Comparison of ENCODE assay signal across 9 cellular contexts in the genomic region with DNA sequence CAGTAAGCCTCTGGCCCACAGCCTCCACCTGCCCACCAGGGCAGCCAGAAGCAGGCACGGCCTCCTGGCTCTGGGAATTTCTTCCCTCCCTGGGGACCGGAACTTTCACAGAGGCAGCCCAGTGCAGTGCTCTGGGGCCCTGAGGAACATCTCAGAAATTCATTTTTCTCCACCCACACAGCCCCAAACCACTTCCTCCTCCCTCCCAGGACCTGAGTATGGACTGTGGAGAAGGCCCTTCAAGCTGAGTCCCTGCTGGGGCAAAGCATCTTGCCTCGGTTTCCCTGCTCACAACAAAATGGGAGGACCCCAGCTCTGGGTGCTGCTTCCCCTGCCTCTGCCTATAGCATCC.
DNase-seq lines count a peak whose midpoint lies in the region; ATAC-seq, FAIRE-seq and TF ChIP-seq lines count a peak whose summit lies in the region.
"Had no signal": no experiment of that assay in that cellular context is flagged by ENCODE, and none has a peak within 500 bp of the region (broad histone marks: within the 10 kb centered on the region; RNA-seq: fewer than 3 reads in every experiment).

No MANE protein-coding gene starts in this region.

- H3K36me3 Mint-ChIP-seq in nephron (ENCODE audit: low read depth), result no peaks in the 10 kb centered on the region

- no peak for TF ChIP-seq CTCF in nephron (IDR thresholded peaks at IDR 0.05; ENCODE audit: unreplicated experiment in 3 of 3)

- peak; percentile 76 for DNase-seq in COLO829 (ENCODE audit: low spot score)
- no peak for DNase-seq in DMS153 treated with DMSO at 0.1 percent for 48 hours (lab: John Stamatoyannopoulos, UW; ENCODE audit: unreplicated experiment)
- DNase-seq in HCEC 1CT, result no peak
- no peak for DNase-seq in frontal cortex (ENCODE audit: low spot score in 2 of 2)
- DNase-seq: foreskin melanocyte had no signal

- peak overlapping the region in 1 of 3 experiments; percentile 2 for H3K4me3 Mint-ChIP-seq in nephron

- no peaks in the 10 kb centered on the region for H3K9me3 Mint-ChIP-seq in nephron

- ATAC-seq in HG02588 (IDR thresholded peaks at IDR 0.05; ENCODE audit: unreplicated experiment) (peak; percentile 43), HG02763 (IDR thresholded peaks at IDR 0.05; ENCODE audit: unreplicated experiment) (no peak)

- FAIRE-seq in frontal cortex (lab: Jason Lieb, UNC), result no peak

- H3K4me1 Mint-ChIP-seq in nephron, result peaks cover 80% of the 10 kb centered on the region

- H3K27me3 Mint-ChIP-seq in nephron (ENCODE audit: low read depth), result peaks cover 29% of the 10 kb centered on the region

- peak overlapping the region in 2 of 3 experiments; percentile 35 to 72 for H3K27ac Mint-ChIP-seq in nephron

- peak overlapping the region; percentile 50 for H3K27ac ChIP-seq in angular gyrus (ENCODE audit: low read depth, low read length)
